ENCODE assay signal across 8 cellular contexts in genomic region chr15:40104296-40104864, GRCh38. TPM values are rescaled to one million over a fixed set of nuclear protein-coding genes. Genes with fewer than 3 reads are reported as not detected.
DNase-seq lines count a peak whose midpoint lies in the region; ATAC-seq and TF ChIP-seq lines count a peak whose summit lies in the region.

No MANE protein-coding gene starts in this region.

- H3K4me1 ChIP-seq in OCI-LY3 (ENCODE audit: low read length) (peaks cover 85% of the 10 kb centered on the region), esophagus (ENCODE audit: control insufficient read depth in 2 of 2, insufficient read depth in 2 of 2, low read length in 1 of 2) (peaks cover 15 to 58% of the 10 kb centered on the region in 2 donors), spleen (peaks cover 67 to 96% (median 91%) of the 10 kb centered on the region in 6 donors)

- intact Hi-C loops in spleen (cut with DNase I; ENCODE audit: low total_unique reads): loop anchor here (5.0 kb wide), 1 partner anchor 57 kb away; no protein-coding TSS in a partner anchor

- DNase-seq in DMS79 treated with DMSO at 0.1 percent for 48 hours (lab: John Stamatoyannopoulos, UW): peak; percentile 40
- DNase-seq in DMS79 (lab: John Stamatoyannopoulos, UW): no peak
- DNase-seq in spleen: no peak
- no peak for DNase-seq in kidney glomerular epithelial cell (lab: John Stamatoyannopoulos, UW)
- DNase-seq in activated effector memory CD4-positive, alpha-beta T cell treated with Interleukin-2 at 50 U/mL for 16 hours: no peak

- no peaks in the 10 kb centered on the region for H3K27me3 ChIP-seq in OCI-LY3 (ENCODE audit: low read depth, low read length)
- no peaks in the 10 kb centered on the region for H3K27me3 ChIP-seq in esophagus (ENCODE audit: control insufficient read depth in 1 of 2, insufficient read depth in 2 of 2, low read length in 2 of 2)
- H3K27me3 ChIP-seq in spleen (replicated peaks in 1 of 7): no peaks in the 10 kb centered on the region

- TF ChIP-seq CTCF in OCI-LY3 (IDR thresholded peaks at IDR 0.05; ENCODE audit: low read depth, low read length): no peak
- TF ChIP-seq CTCF in spleen (IDR thresholded peaks at IDR 0.05 in 8 of 11, conservative IDR thresholded peaks at IDR 0.05 in 3 of 11): no peak

- H3K36me3 ChIP-seq in OCI-LY3 (replicated peaks; ENCODE audit: low read depth, low read length): peaks cover 49% of the 10 kb centered on the region
- H3K36me3 ChIP-seq in esophagus (ENCODE audit: control insufficient read depth in 2 of 2, insufficient read depth in 2 of 2, low read length in 1 of 2): no peaks in the 10 kb centered on the region
- peaks cover 0 to 32% (median 0%) of the 10 kb centered on the region in 6 donors for H3K36me3 ChIP-seq in spleen

- H3K79me2 ChIP-seq in OCI-LY3 (ENCODE audit: low read length): peaks cover 75% of the 10 kb centered on the region

- H4K20me1 ChIP-seq in OCI-LY3 (ENCODE audit: insufficient read depth, low read length): no peaks in the 10 kb centered on the region

- H3K4me3 ChIP-seq in OCI-LY3 (ENCODE audit: low read length) (peak overlapping the region; percentile 86), esophagus (ENCODE audit: low read depth in 1 of 2, low read length in 2 of 2) (no peak overlapping the region), spleen (peak overlapping the region in 5 of 8 donors; percentile 10 to 81 (median 20))

- H3K27ac ChIP-seq in OCI-LY3 (ENCODE audit: low read length): peak overlapping the region; percentile 99
- peak overlapping the region; percentile 67 to 75 for H3K27ac ChIP-seq in esophagus (ENCODE audit: low read depth in 2 of 2, low read length in 1 of 2)
- peak overlapping the region; percentile 62 to 92 (median 84) for H3K27ac ChIP-seq in spleen

- no peak for ATAC-seq in HG03378 (IDR thresholded peaks at IDR 0.05; ENCODE audit: unreplicated experiment)

- H3K9me3 ChIP-seq in OCI-LY3 (ENCODE audit: insufficient read depth, low read length) (no peaks in the 10 kb centered on the region), esophagus (ENCODE audit: control insufficient read depth in 2 of 2, insufficient read depth in 1 of 2, low read depth in 1 of 2, low read length in 1 of 2) (no peaks in the 10 kb centered on the region), spleen (no peaks in the 10 kb centered on the region)

- WGBS in esophagus, 2 donors: 28 to 42% methylated on average over 8 of the region's 8 CpGs
- WGBS in spleen, 5 donors: 60 to 76% (median 66%) methylated on average over 8 of the region's 8 CpGs

- H3K4me2 ChIP-seq in OCI-LY3 (ENCODE audit: low read length): peak overlapping the region; percentile 98

- H3K9ac ChIP-seq in OCI-LY3 (ENCODE audit: low read length): peak overlapping the region; percentile 98

- no peak for TF ChIP-seq POLR2A in spleen (IDR thresholded peaks at IDR 0.05)

- no peak overlapping the region for H2AFZ ChIP-seq in OCI-LY3 (ENCODE audit: low read depth, low read length)

RNA-seq across cellular contexts. Expression of gene BMF, which starts 4.3 kb away (rescaled TPM):
- polyA plus RNA-seq in esophagus (1 to 10 TPM; 1.0 to 1.2 TPM), spleen (10 to 100 TPM; 25.5 to 33.1 (median 27.7) TPM)
- 10 to 100 TPM; 16.9 to 77.9 (median 36.1) TPM for total RNA-seq in spleen

RNA-seq across cellular contexts. Expression of gene BUB1B, which starts 56.5 kb away (rescaled TPM):
- 1 to 10 TPM; 4.3 to 5.8 TPM for polyA plus RNA-seq in esophagus
- total RNA-seq in spleen: 10 to 100 TPM in 3 of 7 donors, 1 to 10 TPM in 4; 3.0 to 11.8 (median 8.5) TPM
- polyA plus RNA-seq in spleen: 1 to 10 TPM; 1.2 to 4.7 (median 2.3) TPM

Comparison
In these comparisons a context has a peak if more than half of its experiments do, and no peak if none do; other contexts are left out.
1. H3K4me3 ChIP-seq: peak in OCI-LY3 (single experiment) and spleen (5 of 8); none in esophagus (0 of 2).
2. RNA of gene BMF, which starts 4.3 kb away (polyA plus RNA-seq): 25.5 to 33.1 TPM in spleen; 1.0 to 1.2 TPM in esophagus; every median in the first group is over 10 times any median in the second.
3. Peak in every context shown above with its lines, with median percentiles within 50 percentile points of each other: H3K27ac ChIP-seq.